In genomic region chr4:154551872-154552686, GRCh38 we compare ENCODE assay signal across 8 cellular contexts. TPM values are rescaled to one million over a fixed set of nuclear protein-coding genes. Genes with fewer than 3 reads are reported as not detected.
DNase-seq lines count a peak whose midpoint lies in the region; ATAC-seq and TF ChIP-seq lines count a peak whose summit lies in the region.

No MANE protein-coding gene starts in this region.

- H3K27me3 ChIP-seq in DND-41 (ENCODE audit: insufficient read depth, low read length, poor library complexity) (peaks cover 4% of the 10 kb centered on the region), PC-9 (ENCODE audit: insufficient read depth, low read depth) (no peaks in the 10 kb centered on the region), testis (no peaks in the 10 kb centered on the region)

- TF ChIP-seq POLR2A in testis (IDR thresholded peaks at IDR 0.05) = no peak

- peak; percentile 74 for DNase-seq in DND-41
- peak; percentile 22 for DNase-seq in HuH-7.5 (ENCODE audit: low spot score)
- DNase-seq in PC-9 = peak; percentile 68 to 75
- DNase-seq in activated T-helper 1 cell treated with Interleukin-2 at 50 U/mL for 16 hours (ENCODE audit: low read depth) = peak; percentile 44
- peak; percentile 87 for DNase-seq in fibroblast of the aortic adventitia (ENCODE audit: low read depth)
- peak in 54 of 56 donors; percentile 1 to 84 (median 53) for DNase-seq in nucleus accumbens (lab: John Stamatoyannopoulos, UW)
- DNase-seq in testis = peak; percentile 85

- H3K79me2 ChIP-seq in DND-41 (ENCODE audit: insufficient read depth, low read length) (peaks cover 30% of the 10 kb centered on the region), PC-9 (ENCODE audit: low read depth) (peaks cover 19% of the 10 kb centered on the region)

- intact Hi-C loops in PC-9 (cut with micrococcal nuclease; ENCODE audit: unreplicated experiment) = loop anchor here (1.0 to 10.0 kb wide), 6 partner anchors 66 to 823 kb away; partner anchors contain the start of genes MAP9 and SFRP2
- intact Hi-C loops in testis (cut with DNase I; ENCODE audit: low total_unique reads) = no loop called here

- ATAC-seq in DND-41 (ENCODE audit: insufficient read depth, low read depth) (peak; percentile 57), GM21576 (IDR thresholded peaks at IDR 0.05; ENCODE audit: unreplicated experiment) (peak; percentile 45)

- POLR2A ChIA-PET in PC-9 (lab: Charles Lee; ENCODE audit: unreplicated experiment) = no interaction called here

- no peaks in the 10 kb centered on the region for H3F3A ChIP-seq in PC-9 (ENCODE audit: insufficient read depth, low read depth)

- H3K4me1 ChIP-seq in DND-41 (ENCODE audit: insufficient read depth, low read length) (peaks cover 20% of the 10 kb centered on the region), PC-9 (replicated peaks; ENCODE audit: insufficient read depth) (peaks cover 11% of the 10 kb centered on the region), testis (peaks cover 8% of the 10 kb centered on the region)

- H3K9ac ChIP-seq in DND-41 (ENCODE audit: low read depth, low read length) = no peak overlapping the region

- no TSS peak for BruUV-seq in PC-9 (replicated peaks; lab: Mats Ljungman, UMichigan)

- H3K9me2 ChIP-seq in PC-9 (ENCODE audit: insufficient read depth) = no peaks in the 10 kb centered on the region

- peaks cover 6% of the 10 kb centered on the region; the same call in 1 of the 2 replicates for H3K36me3 ChIP-seq in DND-41 (ENCODE audit: insufficient read depth, low read length)
- H3K36me3 ChIP-seq in PC-9 (ENCODE audit: low read depth) = peaks cover 4% of the 10 kb centered on the region; the same call in 1 of the 2 replicates
- no peaks in the 10 kb centered on the region for H3K36me3 ChIP-seq in testis (ENCODE audit: low read depth, missing control alignments)

- H3K4me2 ChIP-seq in DND-41 (ENCODE audit: insufficient read depth, low read length) (no peak overlapping the region), PC-9 (no peak overlapping the region)

- H3K9me3 ChIP-seq in DND-41 (ENCODE audit: insufficient read depth, low read length, severe bottlenecking) (no peaks in the 10 kb centered on the region), PC-9 (ENCODE audit: insufficient read depth, low read depth) (no peaks in the 10 kb centered on the region), testis (no peaks in the 10 kb centered on the region)

- TF ChIP-seq CTCF in DND-41 (IDR thresholded peaks at IDR 0.05; ENCODE audit: borderline replicate concordance, extremely low read depth, low read length, poor library complexity, severe bottlenecking) = peak; percentile 83
- peak; percentile 77 for TF ChIP-seq CTCF in PC-9 (conservative IDR thresholded peaks at IDR 0.05)
- TF ChIP-seq CTCF in fibroblast of the aortic adventitia (IDR thresholded peaks at IDR 0.05; ENCODE audit: insufficient read depth, low read length) = peak; percentile 83
- TF ChIP-seq CTCF in testis (IDR thresholded peaks at IDR 0.05) = peak; percentile 44 to 75 (median 47)

- H3K27ac ChIP-seq in DND-41 (ENCODE audit: low read length) = no peak overlapping the region
- H3K27ac ChIP-seq in PC-9 = no peak overlapping the region
- H3K27ac ChIP-seq in testis = no peak overlapping the region

- H3K4me3 ChIP-seq in DND-41 (ENCODE audit: low read depth in 1 of 2, low read length in 2 of 2) (no peak overlapping the region), PC-9 (no peak overlapping the region), fibroblast of the aortic adventitia (ENCODE audit: low read depth, low read length) (no peak overlapping the region), testis (no peak overlapping the region)

- 37 to 38% methylated on average over 6 of the region's 6 CpGs for WGBS in testis, 2 donors

- 0 out of 2 replicates have a peak overlapping the region, but pooled peaks have one; percentile 26 for H2AFZ ChIP-seq in DND-41 (ENCODE audit: low read depth, low read length)
- H2AFZ ChIP-seq in PC-9 = no peak overlapping the region

- H4K20me1 ChIP-seq in DND-41 (ENCODE audit: insufficient read depth, low read length) = peaks cover 6% of the 10 kb centered on the region; the same call in 1 of the 2 replicates
- H4K20me1 ChIP-seq in PC-9 (ENCODE audit: insufficient read depth) = no peaks in the 10 kb centered on the region

- CTCF ChIA-PET in PC-9 (lab: Charles Lee) = interaction anchor here (2.0 kb wide), 1 partner anchor 66 kb away, joined by 13 read pairs; no protein-coding TSS in a partner anchor

RNA-seq across cellular contexts. Expression of gene PLRG1, which starts 1.9 kb away (rescaled TPM):
- 60.8 and 80.7 TPM in 2 replicates for total RNA-seq in PC-9 (2021)
- 59.2 and 79.6 TPM in 2 replicates for total RNA-seq in fibroblast of the aortic adventitia (ENCODE audit: low replicate concordance)
- 10 to 100 TPM; 35.3 to 46.3 TPM for total RNA-seq in testis
- 45.8 TPM for polyA plus RNA-seq in testis (ENCODE audit: insufficient read depth, low read depth, low replicate concordance)

RNA-seq across cellular contexts. Expression of gene FGB, which starts 10.7 kb away (rescaled TPM):
- not detected in 2 replicates for total RNA-seq in PC-9 (2021)
- not detected in 2 replicates for total RNA-seq in fibroblast of the aortic adventitia (ENCODE audit: low replicate concordance)
- total RNA-seq in testis = under 1 TPM in 1 of 2 donors, not detected in 1; 0.93 TPM
- polyA plus RNA-seq in testis (ENCODE audit: insufficient read depth, low read depth, low replicate concordance) = 2.7 TPM

RNA-seq across cellular contexts. Expression of gene FGA, which starts 38.5 kb away (rescaled TPM):
- total RNA-seq in PC-9 (2021) (not detected in 2 replicates), fibroblast of the aortic adventitia (ENCODE audit: low replicate concordance) (not detected in 2 replicates), testis (1 to 10 TPM; 1.1 to 1.4 TPM)
- polyA plus RNA-seq in testis (ENCODE audit: insufficient read depth, low read depth, low replicate concordance) = 9.1 TPM

Comparison
In these comparisons a context has a peak if more than half of its experiments do, and no peak if none do; other contexts are left out.
1. DNase-seq: peak in every context shown above with its lines; median percentile 87 in fibroblast of the aortic adventitia; 85 in testis; 74 in DND-41; 72 in PC-9; 53 in nucleus accumbens; 44 in activated T-helper 1 cell treated with Interleukin-2 at 50 U/mL for 16 hours; 22 in HuH-7.5.